Comparison of ENCODE assay signal across 18 cellular contexts in genomic region chr4:188707036-188707435, GRCh38.
A peak's percentile ranks its signal among the peaks of the same experiment; 100 is the strongest.
DNase-seq lines count a peak whose midpoint lies in the region; TF ChIP-seq lines count a peak whose summit lies in the region.
"Had no signal": no experiment of that assay in that cellular context is flagged by ENCODE, and none has a peak within 500 bp of the region (broad histone marks: within the 10 kb centered on the region; RNA-seq: fewer than 3 reads in every experiment).

No MANE protein-coding gene starts in this region.

- H3K36me3 ChIP-seq in breast epithelium, result no peaks in the 10 kb centered on the region
- H3K36me3 ChIP-seq: HAP-1 had no signal

- no peak overlapping the region for H3K4me3 ChIP-seq in breast epithelium
- H3K4me3 ChIP-seq in fibroblast of mammary gland (ENCODE audit: control insufficient read depth, low read depth, low read length), result no peak overlapping the region
- H3K4me3 ChIP-seq in skeletal muscle cell (ENCODE audit: low read depth, low read length), result no peak overlapping the region
- H3K4me3 ChIP-seq in dorsolateral prefrontal cortex, result no peak overlapping the region
- H3K4me3 ChIP-seq: A549, GM23248, HAP-1 had no signal

- peak overlapping the region; percentile 82 for H3K27ac Mint-ChIP-seq in MCF 10A (ENCODE audit: low read depth, unreplicated experiment)
- H3K27ac Mint-ChIP-seq: CD4-positive, alpha-beta T cell had no signal

- POLR2A ChIA-PET in MCF 10A (lab: Yijun Ruan, JAX), result no interaction called here

- no TSS peak for BruUV-seq in MCF 10A (replicated peaks; lab: Mats Ljungman, UMichigan)

- H3K9me3 ChIP-seq in breast epithelium, result no peaks in the 10 kb centered on the region
- H3K9me3 ChIP-seq: A549, Caco-2, HAP-1 had no signal

- no peak for DNase-seq in MCF 10A (ENCODE audit: unreplicated experiment)
- no peak for DNase-seq in breast epithelium (ENCODE audit: low spot score in 2 of 2)
- peak; percentile 18 for DNase-seq in fibroblast of mammary gland (ENCODE audit: low read depth)
- DNase-seq in skeletal muscle cell (ENCODE audit: low read depth), result peak; percentile 13
- DNase-seq in RPMI8226, result no peak
- no peak for DNase-seq in stimulated activated CD4-positive, alpha-beta T cell treated with anti-CD3 and anti-CD28 coated beads, Interleukin-4, amount 100 ng/mL, for 4 hours
- DNase-seq in dorsolateral prefrontal cortex, result no peak
- DNase-seq: AML-193; Caco-2; CD4-positive, alpha-beta T cell; DMS153; DMS79; GDM1; GM23248 had no signal

- CTCF ChIA-PET in MCF 10A (lab: Yijun Ruan, JAX), result no interaction called here

- H3K27me3 ChIP-seq in breast epithelium (no peaks in the 10 kb centered on the region), dorsolateral prefrontal cortex (peaks cover 0 to 3% (median 0%) of the 10 kb centered on the region in 45 donors)

- TF ChIP-seq POLR2A in breast epithelium (IDR thresholded peaks at IDR 0.05), result no peak

- intact Hi-C loops in MCF 10A (cut with micrococcal nuclease) (loop anchor here (10.0 kb wide), 1 partner anchor 418 kb away; no protein-coding TSS in a partner anchor), breast epithelium (cut with DNase I; ENCODE audit: low total_unique reads) (no loop called here), dorsolateral prefrontal cortex (cut with DNase I) (no loop called here)

- TF ChIP-seq CTCF in MCF 10A (IDR thresholded peaks at IDR 0.05; ENCODE audit: unreplicated experiment), result no peak
- TF ChIP-seq CTCF in breast epithelium (IDR thresholded peaks at IDR 0.05), result no peak
- TF ChIP-seq CTCF in fibroblast of mammary gland (conservative IDR thresholded peaks at IDR 0.05; ENCODE audit: control insufficient read depth, insufficient read depth, low read depth, low read length), result no peak
- TF ChIP-seq CTCF in dorsolateral prefrontal cortex (IDR thresholded peaks at IDR 0.05 in 54 of 56, conservative IDR thresholded peaks at IDR 0.05 in 2 of 56; ENCODE audit: low read depth in 1 of 56, partially characterized antibody in 56 of 56), result no peak

- H3K4me1 Mint-ChIP-seq in MCF 10A (ENCODE audit: insufficient read depth, unreplicated experiment), result peaks cover 16% of the 10 kb centered on the region

- H3K27me3 Mint-ChIP-seq in MCF 10A (ENCODE audit: insufficient read depth, unreplicated experiment), result no peaks in the 10 kb centered on the region
- H3K27me3 Mint-ChIP-seq: CD4-positive, alpha-beta T cell had no signal

- no peaks in the 10 kb centered on the region for H3K36me3 Mint-ChIP-seq in MCF 10A (ENCODE audit: insufficient read depth, unreplicated experiment)

- H3K4me3 Mint-ChIP-seq in MCF 10A (ENCODE audit: unreplicated experiment), result no peak overlapping the region
- H3K4me3 Mint-ChIP-seq: CD4-positive, alpha-beta T cell had no signal

- H3K27ac ChIP-seq in breast epithelium (no peak overlapping the region), dorsolateral prefrontal cortex (no peak overlapping the region)
- H3K27ac ChIP-seq: 22Rv1, A549, C4-2B, GM23248 had no signal

- no peaks in the 10 kb centered on the region for H3K4me1 ChIP-seq in breast epithelium
- H3K4me1 ChIP-seq: A549, Caco-2, HAP-1 had no signal

- peaks cover 7% of the 10 kb centered on the region for H3K9me3 Mint-ChIP-seq in MCF 10A (ENCODE audit: unreplicated experiment)

Comparison
In these comparisons a context has a peak if more than half of its experiments do, and no peak if none do; other contexts are left out.
1. DNase-seq: peak in fibroblast of mammary gland (single experiment) and skeletal muscle cell (single experiment); none in MCF 10A (single experiment), breast epithelium (0 of 2), RPMI8226 (single experiment), stimulated activated CD4-positive, alpha-beta T cell treated with anti-CD3 and anti-CD28 coated beads, Interleukin-4, amount 100 ng/mL, for 4 hours (0 of 2) and dorsolateral prefrontal cortex (0 of 10).